Comparison of ENCODE assay signal across 15 cellular contexts in genomic region chr7:154960063-154960790, GRCh38. TPM values are rescaled to one million over a fixed set of nuclear protein-coding genes. Genes with fewer than 3 reads are reported as not detected.
DNase-seq lines count a peak whose midpoint lies in the region; ATAC-seq and TF ChIP-seq lines count a peak whose summit lies in the region.
"Had no signal": no experiment of that assay in that cellular context is flagged by ENCODE, and none has a peak within 500 bp of the region (broad histone marks: within the 10 kb centered on the region; RNA-seq: fewer than 3 reads in every experiment).

No MANE protein-coding gene starts in this region.

- no peaks in the 10 kb centered on the region for H3K27me3 ChIP-seq in lower lobe of right lung (ENCODE audit: low read depth)
- H3K27me3 ChIP-seq in transverse colon: no peaks in the 10 kb centered on the region

- DNase-seq in A172 (ENCODE audit: low spot score) (peak; percentile 39), HuH-7 (ENCODE audit: low spot score) (peak; percentile 23), epithelial cell of proximal tubule (ENCODE audit: low read depth) (peak; percentile 25), lower lobe of right lung (no peak), transverse colon (no peak), UCSD-AML1 (lab: John Stamatoyannopoulos, UW; ENCODE audit: unreplicated experiment) (no peak)
- DNase-seq in activated CD4-positive, CD25-positive, alpha-beta regulatory T cell treated with anti-CD3 and anti-CD28 coated beads, Interleukin-2, amount 50 U/mL, for 72 hours: no peak
- DNase-seq: activated B cell treated with CpG ODN at 0.5 μM for 24 hours; activated naive CD4-positive, alpha-beta T cell treated with anti-CD3 and anti-CD28 coated beads, Interleukin-2, amount 50 U/mL, for 16 hours; central memory CD4-positive, alpha-beta T cell; effector memory CD4-positive, alpha-beta T cell; foreskin fibroblast had no signal

- in situ Hi-C loops in transverse colon (cut with MboI; ENCODE audit: low pct_ligation_motif_present in 1 of 4, low pct_unique_long_range_greater_than_20kb in 1 of 4, low sequenced_read_pairs in 3 of 4): loop anchor here in 1 of 4 donors (25.0 kb wide), 1 partner anchor 123 kb away; no protein-coding TSS in a partner anchor

- H3K9me3 ChIP-seq in lower lobe of right lung: no peaks in the 10 kb centered on the region
- H3K9me3 ChIP-seq in transverse colon: no peaks in the 10 kb centered on the region

- intact Hi-C loops in lower lobe of right lung (cut with DNase I) (no loop called here), transverse colon (cut with DNase I; ENCODE audit: low total_unique reads) (no loop called here)

- no peak for TF ChIP-seq POLR2A in transverse colon (IDR thresholded peaks at IDR 0.05)

- no peak for TF ChIP-seq EP300 in transverse colon (IDR thresholded peaks at IDR 0.05; ENCODE audit: low read depth)

- H3K4me3 ChIP-seq in epithelial cell of proximal tubule (ENCODE audit: low read depth, low read length): no peak overlapping the region
- H3K4me3 ChIP-seq in lower lobe of right lung: no peak overlapping the region
- no peak overlapping the region for H3K4me3 ChIP-seq in transverse colon
- H3K4me3 ChIP-seq: GM12878 had no signal

- H3K4me1 ChIP-seq in lower lobe of right lung: peaks cover 5% of the 10 kb centered on the region
- H3K4me1 ChIP-seq in transverse colon: no peaks in the 10 kb centered on the region

- 89 to 95% methylated on average over 9 to 10 of the region's 10 CpGs for WGBS in transverse colon (ENCODE audit: low coverage in 1 of 2), 2 donors

- H3K36me3 ChIP-seq in lower lobe of right lung (peaks cover 90% of the 10 kb centered on the region), transverse colon (peaks cover 0 to 67% (median 12%) of the 10 kb centered on the region in 4 donors)

- ATAC-seq in lower lobe of right lung (peak; percentile 55 to 67), HG03432 (IDR thresholded peaks at IDR 0.05; ENCODE audit: unreplicated experiment) (no peak)
- ATAC-seq: GM12878; stimulated activated memory B cell treated with anti-CD40 and anti-IgM and Interleukin-4, amounts not matched to agents 10 μg/mL and 1 μg/mL and 100 μg/mL, for 72 hours had no signal

- TF ChIP-seq CTCF in epithelial cell of proximal tubule (conservative IDR thresholded peaks at IDR 0.05; ENCODE audit: low read depth, low read length) (no peak), lower lobe of right lung (IDR thresholded peaks at IDR 0.05) (no peak), transverse colon (IDR thresholded peaks at IDR 0.05) (no peak)

- no peak overlapping the region for H3K27ac ChIP-seq in lower lobe of right lung
- no peak overlapping the region for H3K27ac ChIP-seq in transverse colon

RNA-seq across cellular contexts. Expression of gene PAXIP1, which starts 42.7 kb away (rescaled TPM):
- 12.8 and 14.6 TPM in 2 replicates for total RNA-seq in A172 (2014; rRNA removed; shearing (Covaris generic))
- total RNA-seq in epithelial cell of proximal tubule (14.5 and 17.1 TPM in 2 replicates), lower lobe of right lung (9.5 TPM), transverse colon (100 to 1,000 TPM in 1 of 4 donors, 10 to 100 TPM in 2, 1 to 10 TPM in 1; 8.2 to 410 (median 13.3) TPM)

Comparison
In these comparisons a context has a peak if more than half of its experiments do, and no peak if none do; other contexts are left out.
1. DNase-seq: peak in A172 (single experiment), HuH-7 (single experiment) and epithelial cell of proximal tubule (single experiment); none in lower lobe of right lung (single experiment), transverse colon (single experiment), activated CD4-positive, CD25-positive, alpha-beta regulatory T cell treated with anti-CD3 and anti-CD28 coated beads, Interleukin-2, amount 50 U/mL, for 72 hours (single experiment) and UCSD-AML1 (single experiment).